8 cellular contexts compared by ENCODE assay signal in the genomic region with DNA sequence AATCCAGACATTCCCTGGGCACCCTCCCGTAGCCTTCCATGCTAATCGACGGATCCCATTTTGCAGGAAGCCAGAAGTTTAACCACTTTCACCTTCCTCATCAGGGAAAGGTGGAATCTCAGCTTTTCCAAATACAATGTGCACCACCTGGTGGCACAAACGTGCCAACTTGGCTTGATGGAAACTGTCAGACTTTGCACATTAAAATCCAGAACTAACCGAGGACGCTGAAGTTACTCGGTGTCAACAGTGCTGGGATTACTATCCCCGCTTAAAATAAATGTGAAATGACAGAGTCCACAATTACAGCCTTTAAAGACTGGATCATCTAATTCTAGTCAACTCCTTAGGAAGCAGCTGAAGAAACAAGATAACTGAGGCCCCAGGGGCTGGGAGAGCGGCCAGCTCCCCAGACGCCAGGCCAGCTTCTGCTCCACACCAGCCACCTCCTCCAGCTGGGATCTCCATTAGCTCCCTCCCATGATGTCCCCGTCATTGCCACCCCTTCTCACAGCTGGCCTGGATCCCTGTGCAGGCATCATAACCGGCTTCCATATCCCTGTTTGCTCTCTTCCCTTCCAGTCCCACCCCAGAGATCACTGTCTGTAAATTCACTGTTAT. TPM values are rescaled to one million over a fixed set of nuclear protein-coding genes. Genes with fewer than 3 reads are reported as not detected.
DNase-seq lines count a peak whose midpoint lies in the region; ATAC-seq, FAIRE-seq and TF ChIP-seq lines count a peak whose summit lies in the region.

No MANE protein-coding gene starts in this region.

- no peaks in the 10 kb centered on the region for H3K27me3 Mint-ChIP-seq in activated CD8-positive, alpha-beta T cell treated with anti-CD3 and anti-CD28 coated beads, Interleukin-2, amount 10 ng/mL, durations not matched to agents 7 days and 5 days (ENCODE audit: low read depth)

- H3K36me3 ChIP-seq in BLaER1, result no peaks in the 10 kb centered on the region
- H3K36me3 ChIP-seq in spleen, result peaks cover 0 to 69% (median 13%) of the 10 kb centered on the region in 6 donors

- H3K27me3 ChIP-seq in BLaER1 (no peaks in the 10 kb centered on the region), spleen (replicated peaks in 1 of 7) (no peaks in the 10 kb centered on the region)

- no peak for FAIRE-seq in RCC 7860 (lab: Jason Lieb, UNC)

- H3K9me3 ChIP-seq in BLaER1 (no peaks in the 10 kb centered on the region), spleen (no peaks in the 10 kb centered on the region)

- intact Hi-C loops in left ventricle myocardium superior (cut with micrococcal nuclease) (no loop called here), spleen (cut with DNase I; ENCODE audit: low total_unique reads) (loop anchor here (10.0 kb wide), 1 partner anchor 172 kb away; no protein-coding TSS in a partner anchor)

- CTCF ChIA-PET in activated CD8-positive, alpha-beta T cell treated with anti-CD3 and anti-CD28 coated beads, Interleukin-2, amount 10 ng/mL, durations not matched to agents 7 days and 5 days (lab: Charles Lee), result interaction anchor here (0.7 to 3.1 kb wide), 24 partner anchors 9 to 211 kb away, joined by 3 to 20 read pairs (median 4); a partner anchor contains a TSS

- H3K4me1 ChIP-seq in BLaER1, result peaks cover 41% of the 10 kb centered on the region
- no peaks in the 10 kb centered on the region for H3K4me1 ChIP-seq in spleen

- H3K4me1 Mint-ChIP-seq in activated CD8-positive, alpha-beta T cell treated with anti-CD3 and anti-CD28 coated beads, Interleukin-2, amount 10 ng/mL, durations not matched to agents 7 days and 5 days (ENCODE audit: low read depth), result peaks cover 3% of the 10 kb centered on the region

- no peak overlapping the region for H3K9ac ChIP-seq in BLaER1

- no peak overlapping the region for H3K27ac Mint-ChIP-seq in activated CD8-positive, alpha-beta T cell treated with anti-CD3 and anti-CD28 coated beads, Interleukin-2, amount 10 ng/mL, durations not matched to agents 7 days and 5 days

- ATAC-seq in activated CD8-positive, alpha-beta T cell treated with anti-CD3 and anti-CD28 coated beads, Interleukin-2, amount 10 ng/mL, durations not matched to agents 7 days and 5 days, result no peak
- ATAC-seq in left ventricle myocardium superior (peak; percentile 89), HG03460 (IDR thresholded peaks at IDR 0.05; ENCODE audit: unreplicated experiment) (no peak)

- H3K9me3 Mint-ChIP-seq in activated CD8-positive, alpha-beta T cell treated with anti-CD3 and anti-CD28 coated beads, Interleukin-2, amount 10 ng/mL, durations not matched to agents 7 days and 5 days (ENCODE audit: insufficient read depth), result no peaks in the 10 kb centered on the region

- DNase-seq in HuH-7 (ENCODE audit: low spot score) (peak; percentile 14), left ventricle myocardium superior (peak; percentile 74), spleen (no peak), NCI-H526 treated with DMSO at 0.1 percent for 48 hours (lab: John Stamatoyannopoulos, UW) (no peak), RCC 7860 (ENCODE audit: low spot score) (no peak)
- peak; percentile 33 for DNase-seq in activated CD8-positive, alpha-beta T cell treated with anti-CD3 and anti-CD28 coated beads, Interleukin-2, amount 10 ng/mL, durations not matched to agents 7 days and 5 days

- H3K4me3 Mint-ChIP-seq in activated CD8-positive, alpha-beta T cell treated with anti-CD3 and anti-CD28 coated beads, Interleukin-2, amount 10 ng/mL, durations not matched to agents 7 days and 5 days, result no peak overlapping the region

- no peaks in the 10 kb centered on the region for H4K20me1 ChIP-seq in BLaER1

- WGBS in spleen, 5 donors, result 65 to 75% (median 74%) methylated on average over 12 of the region's 12 CpGs

- H3K4me3 ChIP-seq in BLaER1 (no peak overlapping the region), spleen (no peak overlapping the region)

- H3K4me2 ChIP-seq in BLaER1, result peak overlapping the region; percentile 76

- POLR2A ChIA-PET in activated CD8-positive, alpha-beta T cell treated with anti-CD3 and anti-CD28 coated beads, Interleukin-2, amount 10 ng/mL, durations not matched to agents 7 days and 5 days (lab: Charles Lee), result interaction anchor here (0.9 to 1.3 kb wide), 2 partner anchors 49 to 52 kb away, joined by 3 to 4 read pairs; no protein-coding TSS in a partner anchor

- no peak overlapping the region for H3K27ac ChIP-seq in BLaER1
- no peak overlapping the region for H3K27ac ChIP-seq in spleen

- H3K36me3 Mint-ChIP-seq in activated CD8-positive, alpha-beta T cell treated with anti-CD3 and anti-CD28 coated beads, Interleukin-2, amount 10 ng/mL, durations not matched to agents 7 days and 5 days (ENCODE audit: low read depth), result no peaks in the 10 kb centered on the region

- TF ChIP-seq CTCF in spleen (IDR thresholded peaks at IDR 0.05 in 8 of 11, conservative IDR thresholded peaks at IDR 0.05 in 3 of 11), result peak in 7 of 11 experiments; percentile 11 to 42 (median 22)

- no peak for TF ChIP-seq POLR2A in spleen (IDR thresholded peaks at IDR 0.05)

RNA-seq across cellular contexts. Expression of a gene that starts 50.2 kb away (rescaled TPM):
- 10 to 100 TPM; 47.1 to 51.8 TPM for total RNA-seq in activated CD8-positive, alpha-beta T cell treated with anti-CD3 and anti-CD28 coated beads, Interleukin-2, amount 10 ng/mL, durations not matched to agents 7 days and 5 days
- total RNA-seq in left ventricle myocardium superior, result 202 TPM
- 1 to 10 TPM; 3.1 to 9.0 (median 5.8) TPM for total RNA-seq in spleen
- polyA plus RNA-seq in spleen, result 1 to 10 TPM; 2.5 to 2.8 (median 2.6) TPM

Comparison
In these comparisons a context has a peak if more than half of its experiments do, and no peak if none do; other contexts are left out.
1. DNase-seq: peak in HuH-7 (single experiment), activated CD8-positive, alpha-beta T cell treated with anti-CD3 and anti-CD28 coated beads, Interleukin-2, amount 10 ng/mL, durations not matched to agents 7 days and 5 days (single experiment) and left ventricle myocardium superior (single experiment); none in spleen (single experiment), NCI-H526 treated with DMSO at 0.1 percent for 48 hours (single experiment) and RCC 7860 (single experiment).
2. RNA of a gene that starts 50.2 kb away (total RNA-seq): 202 TPM in left ventricle myocardium superior (single experiment) and 47.1 to 51.8 TPM in activated CD8-positive, alpha-beta T cell treated with anti-CD3 and anti-CD28 coated beads, Interleukin-2, amount 10 ng/mL, durations not matched to agents 7 days and 5 days; 3.1 to 9.0 TPM in spleen; every median in the first group is over 4 times any median in the second.